In genomic region chr17:69716571-69716970, GRCh38 we compare ENCODE assay signal across 21 cellular contexts.
DNase-seq lines count a peak whose midpoint lies in the region; ATAC-seq and TF ChIP-seq lines count a peak whose summit lies in the region.
"Had no signal": no experiment of that assay in that cellular context is flagged by ENCODE, and none has a peak within 500 bp of the region (broad histone marks: within the 10 kb centered on the region; RNA-seq: fewer than 3 reads in every experiment).

No MANE protein-coding gene starts in this region.

- H3K4me1 ChIP-seq in mammary epithelial cell (ENCODE audit: insufficient read depth, low read length) (no peaks in the 10 kb centered on the region), right atrium auricular region (no peaks in the 10 kb centered on the region)

- H3K27me3 ChIP-seq in mammary epithelial cell (ENCODE audit: insufficient read depth, low read length) = no peaks in the 10 kb centered on the region
- no peaks in the 10 kb centered on the region for H3K27me3 ChIP-seq in right atrium auricular region
- H3K27me3 ChIP-seq: tibial nerve had no signal

- H2AFZ ChIP-seq in mammary epithelial cell (ENCODE audit: low read depth, low read length) = peak overlapping the region; percentile 34

- H3K27ac Mint-ChIP-seq in MCF 10A (ENCODE audit: low read depth, unreplicated experiment) (no peak overlapping the region), mesothelial cell of epicardium (peak overlapping the region; percentile 90)
- H3K27ac Mint-ChIP-seq: CD4-positive, CD25-positive, alpha-beta regulatory T cell; dendritic cell treated with granulocyte-macrophage colony-stimulating factor and Interleukin-4, amounts not matched to agents 40 ng/mL and 50 ng/mL, for 4 days had no signal

- no peaks in the 10 kb centered on the region for H3K4me1 Mint-ChIP-seq in MCF 10A (ENCODE audit: insufficient read depth, unreplicated experiment)
- H3K4me1 Mint-ChIP-seq in mesothelial cell of epicardium = peaks cover 57% of the 10 kb centered on the region
- H3K4me1 Mint-ChIP-seq: CD4-positive, CD25-positive, alpha-beta regulatory T cell had no signal

- CTCF ChIA-PET in mammary epithelial cell (lab: Charles Lee; ENCODE audit: low non-redundant PET) (no interaction called here), MCF 10A (lab: Yijun Ruan, JAX) (no interaction called here)

- no peak for ATAC-seq in HG02981 (IDR thresholded peaks at IDR 0.05; ENCODE audit: unreplicated experiment)
- ATAC-seq: esophagus mucosa, K562, mucosa of descending colon had no signal

- WGBS in mammary epithelial cell (ENCODE audit: low coverage, missing lambda C conversion rate) = 27% methylated on average over 6 of the region's 6 CpGs

- DNase-seq in mammary epithelial cell (no peak), MCF 10A (ENCODE audit: unreplicated experiment) (no peak), astrocyte of the spinal cord (ENCODE audit: low read depth, low spot score) (peak; percentile 37), mesothelial cell of epicardium (ENCODE audit: low spot score in 2 of 2, unreplicated experiment in 2 of 2) (no peak), NCI-H2171 treated with DMSO at 0.1 percent for 48 hours (lab: John Stamatoyannopoulos, UW) (no peak), right atrium auricular region (ENCODE audit: low spot score) (no peak)
- no peak for DNase-seq in activated effector memory CD4-positive, alpha-beta T cell treated with anti-CD3 and anti-CD28 coated beads, Interleukin-2, amount 50 U/mL, for 16 hours
- DNase-seq: 8988T; activated gamma-delta T cell treated with Interleukin-2 at 50 U/mL for 16 hours; CD4-positive, CD25-positive, alpha-beta regulatory T cell; hippocampal formation; kidney glomerular epithelial cell; mucosa of descending colon; NCI-H1092; T-helper 2 cell had no signal

- H3K9ac ChIP-seq in mammary epithelial cell (ENCODE audit: insufficient read depth, low read length) = no peak overlapping the region

- no peaks in the 10 kb centered on the region for H3K36me3 ChIP-seq in mammary epithelial cell (ENCODE audit: insufficient read depth, low read length)
- H3K36me3 ChIP-seq in right atrium auricular region = no peaks in the 10 kb centered on the region
- H3K36me3 ChIP-seq: tibial nerve had no signal

- no peaks in the 10 kb centered on the region for H3K79me2 ChIP-seq in mammary epithelial cell (ENCODE audit: insufficient read depth, low read length)

- H3K27ac ChIP-seq in mammary epithelial cell (ENCODE audit: insufficient read depth, low read depth, low read length) (no peak overlapping the region), right atrium auricular region (no peak overlapping the region)

- H3K4me3 ChIP-seq in mammary epithelial cell (replicated peaks in 1 of 3; ENCODE audit: insufficient read depth in 1 of 3, low read depth in 2 of 3, low read length in 3 of 3) = no peak overlapping the region
- H3K4me3 ChIP-seq in astrocyte of the spinal cord (ENCODE audit: low read depth, low read length) = no peak overlapping the region
- no peak overlapping the region for H3K4me3 ChIP-seq in right atrium auricular region
- H3K4me3 ChIP-seq: K562, mucosa of descending colon, skin epidermis, tibial nerve had no signal

- H3K4me3 Mint-ChIP-seq in MCF 10A (ENCODE audit: unreplicated experiment) (no peak overlapping the region), mesothelial cell of epicardium (no peak overlapping the region)
- H3K4me3 Mint-ChIP-seq: CD4-positive, CD25-positive, alpha-beta regulatory T cell; dendritic cell treated with granulocyte-macrophage colony-stimulating factor and Interleukin-4, amounts not matched to agents 40 ng/mL and 50 ng/mL, for 4 days had no signal

- TF ChIP-seq CTCF in mammary epithelial cell (conservative IDR thresholded peaks at IDR 0.05 in 1 of 2, IDR thresholded peaks at IDR 0.05 in 1 of 2; ENCODE audit: extremely low read depth in 1 of 2, insufficient read depth in 1 of 2, low read depth in 1 of 2, low read length in 2 of 2) (no peak), MCF 10A (IDR thresholded peaks at IDR 0.05; ENCODE audit: unreplicated experiment) (no peak), astrocyte of the spinal cord (IDR thresholded peaks at IDR 0.05; ENCODE audit: low read depth, low read length) (no peak), mesothelial cell of epicardium (IDR thresholded peaks at IDR 0.05; ENCODE audit: unreplicated experiment) (no peak), right atrium auricular region (IDR thresholded peaks at IDR 0.05) (no peak)

- in situ Hi-C loops in mammary epithelial cell (cut with MboI; ENCODE audit: low sequenced_read_pairs in 2 of 2) (no loop called here), astrocyte of the spinal cord (cut with HindIII; ENCODE audit: low sequenced_read_pairs) (no loop called here)

- dilution Hi-C loops in mammary epithelial cell (cut with HindIII; ENCODE audit: low sequenced_read_pairs) = no loop called here

- H3K27me3 Mint-ChIP-seq in MCF 10A (ENCODE audit: insufficient read depth, unreplicated experiment) (no peaks in the 10 kb centered on the region), mesothelial cell of epicardium (ENCODE audit: low read depth) (no peaks in the 10 kb centered on the region)
- H3K27me3 Mint-ChIP-seq: CD4-positive, CD25-positive, alpha-beta regulatory T cell had no signal

- intact Hi-C loops in mammary epithelial cell (cut with micrococcal nuclease) = no loop called here
- intact Hi-C loops in MCF 10A (cut with micrococcal nuclease) = no loop called here

- H3K36me3 Mint-ChIP-seq in MCF 10A (ENCODE audit: insufficient read depth, unreplicated experiment) = no peaks in the 10 kb centered on the region
- no peaks in the 10 kb centered on the region for H3K36me3 Mint-ChIP-seq in mesothelial cell of epicardium
- H3K36me3 Mint-ChIP-seq: CD4-positive, CD25-positive, alpha-beta regulatory T cell had no signal

- H3K4me2 ChIP-seq in mammary epithelial cell (ENCODE audit: insufficient read depth, low read depth, low read length) = no peak overlapping the region

- BruUV-seq in mammary epithelial cell (replicated peaks; lab: Mats Ljungman, UMichigan) (no TSS peak), MCF 10A (replicated peaks; lab: Mats Ljungman, UMichigan) (no TSS peak)

- no peaks in the 10 kb centered on the region for H3K9me3 Mint-ChIP-seq in MCF 10A (ENCODE audit: unreplicated experiment)
- no peaks in the 10 kb centered on the region for H3K9me3 Mint-ChIP-seq in mesothelial cell of epicardium
- H3K9me3 Mint-ChIP-seq: dendritic cell treated with granulocyte-macrophage colony-stimulating factor and Interleukin-4, amounts not matched to agents 40 ng/mL and 50 ng/mL, for 4 days had no signal

- no peaks in the 10 kb centered on the region for H4K20me1 ChIP-seq in mammary epithelial cell (ENCODE audit: insufficient read depth, low read length)

- POLR2A ChIA-PET in MCF 10A (lab: Yijun Ruan, JAX) = interaction anchor here (1.0 kb wide), 1 partner anchor 12 kb away, joined by 6 read pairs; no protein-coding TSS in a partner anchor

- H3K9me3 ChIP-seq in mammary epithelial cell (replicated peaks; ENCODE audit: insufficient read depth, low read length) = no peaks in the 10 kb centered on the region
- H3K9me3 ChIP-seq in right atrium auricular region = no peaks in the 10 kb centered on the region
- H3K9me3 ChIP-seq: mucosa of descending colon, tibial nerve had no signal
